ENCODE assay signal across 8 cellular contexts in genomic region chr3:160564205-160564922, GRCh38. TPM values are rescaled to one million over a fixed set of nuclear protein-coding genes. Genes with fewer than 3 reads are reported as not detected.
DNase-seq lines count a peak whose midpoint lies in the region; ATAC-seq and TF ChIP-seq lines count a peak whose summit lies in the region.

No MANE protein-coding gene starts in this region.

- H3K27me3 ChIP-seq in Caco-2 (replicated peaks; ENCODE audit: control insufficient read depth, insufficient read depth, low read length) = no peaks in the 10 kb centered on the region
- H3K27me3 ChIP-seq in foreskin keratinocyte = no peaks in the 10 kb centered on the region
- no peaks in the 10 kb centered on the region for H3K27me3 ChIP-seq in rectal smooth muscle tissue (ENCODE audit: control insufficient read depth, insufficient read depth, low read length)

- H3K36me3 Mint-ChIP-seq in Caco-2 (ENCODE audit: insufficient read depth, unreplicated experiment) (peaks cover 37% of the 10 kb centered on the region), WTC11 (peaks cover 16% of the 10 kb centered on the region)

- POLR2A ChIA-PET in Caco-2 (lab: Charles Lee) (interaction anchor here (0.7 kb wide), 2 partner anchors 114 to 836 kb away, joined by 3 to 5 read pairs; no protein-coding TSS in a partner anchor), WTC11 (lab: Charles Lee) (no interaction called here)

- no peak for TF ChIP-seq CTCF in Caco-2 (IDR thresholded peaks at IDR 0.05; ENCODE audit: insufficient read depth in 1 of 2, low read depth in 1 of 2, low read length in 1 of 2, severe bottlenecking in 1 of 2, unreplicated experiment in 1 of 2)
- no peak for TF ChIP-seq CTCF in WTC11 (IDR thresholded peaks at IDR 0.05)
- no peak for TF ChIP-seq CTCF in foreskin keratinocyte (conservative IDR thresholded peaks at IDR 0.05)

- H3K27ac Mint-ChIP-seq in Caco-2 (ENCODE audit: unreplicated experiment) (peak overlapping the region; percentile 90), WTC11 (peak overlapping the region; percentile 91)

- ATAC-seq in WTC11 (no peak), foreskin keratinocyte (peak; percentile 0), HG03342 (IDR thresholded peaks at IDR 0.05; ENCODE audit: unreplicated experiment) (no peak)

- CTCF ChIA-PET in Caco-2 (lab: Charles Lee) = interaction anchor here (0.7 kb wide), 1 partner anchor 119 kb away, joined by 3 read pairs; no protein-coding TSS in a partner anchor
- CTCF ChIA-PET in WTC11 (lab: Charles Lee) = interaction anchor here (0.7 kb wide), 1 partner anchor 149 kb away, joined by 3 read pairs; no protein-coding TSS in a partner anchor

- no peaks in the 10 kb centered on the region for H3K36me3 ChIP-seq in Caco-2 (ENCODE audit: control insufficient read depth, insufficient read depth, low read length)
- H3K36me3 ChIP-seq in rectal smooth muscle tissue (ENCODE audit: control insufficient read depth, insufficient read depth, low read length) = no peaks in the 10 kb centered on the region

- H3K4me1 Mint-ChIP-seq in Caco-2 (ENCODE audit: low read depth, unreplicated experiment) (peaks cover 16% of the 10 kb centered on the region), WTC11 (peaks cover 45% of the 10 kb centered on the region)

- no peaks in the 10 kb centered on the region for H3K9me3 ChIP-seq in Caco-2

- intact Hi-C loops in Caco-2 (cut with micrococcal nuclease; ENCODE audit: unreplicated experiment) = loop anchor here (10.0 kb wide), 2 partner anchors 190 to 540 kb away; partner anchors contain the start of genes B3GALNT1 and PPM1L

- H3K9ac ChIP-seq in rectal smooth muscle tissue (ENCODE audit: low read length) = peak overlapping the region; percentile 62

- BruUV-seq in Caco-2 (replicated peaks; lab: Mats Ljungman, UMichigan) = no TSS peak

- H3K4me3 ChIP-seq in Caco-2 (ENCODE audit: low read depth, low read length) (peak overlapping the region; percentile 50), rectal smooth muscle tissue (ENCODE audit: low read length) (peak overlapping the region; percentile 89)

- H3K27ac ChIP-seq in foreskin keratinocyte (no peak overlapping the region), rectal smooth muscle tissue (ENCODE audit: low read depth, low read length) (peak overlapping the region; percentile 98)

- H3K4me1 ChIP-seq in Caco-2 (peaks cover 6% of the 10 kb centered on the region), foreskin keratinocyte (peaks cover 28% of the 10 kb centered on the region), rectal smooth muscle tissue (ENCODE audit: control insufficient read depth, insufficient read depth, low read length) (peaks cover 25% of the 10 kb centered on the region)

- H3K9me3 Mint-ChIP-seq in Caco-2 (ENCODE audit: unreplicated experiment) (no peaks in the 10 kb centered on the region), WTC11 (peaks cover 8% of the 10 kb centered on the region)

- H3K27me3 Mint-ChIP-seq in Caco-2 (ENCODE audit: insufficient read depth, unreplicated experiment) (no peaks in the 10 kb centered on the region), WTC11 (ENCODE audit: low read depth) (no peaks in the 10 kb centered on the region)

- H3K4me3 Mint-ChIP-seq in Caco-2 (ENCODE audit: unreplicated experiment) (peak overlapping the region; percentile 88), WTC11 (peak overlapping the region; percentile 94)

- peak in 1 of 2 experiments; percentile 5 for DNase-seq in Caco-2
- DNase-seq in HT1080 (ENCODE audit: low read depth) = peak; percentile 40
- DNase-seq in WTC11 (ENCODE audit: low spot score) = no peak
- no peak for DNase-seq in foreskin keratinocyte
- no peak for DNase-seq in kidney tubule cell (ENCODE audit: low spot score)
- no peak for DNase-seq in NCI-H446 (lab: John Stamatoyannopoulos, UW)

TF ChIP-seq in WTC11, 78 proteins besides CTCF, POLR2A, EP300 and RAD21 (continues in another document):
- TF ChIP-seq HMGXB4 (CRISPR knock-in tag; IDR thresholded peaks at IDR 0.05) (no peak), MXD4 (CRISPR knock-in tag; IDR thresholded peaks at IDR 0.05; ENCODE audit: borderline replicate concordance) (no peak), AFF4 (CRISPR knock-in tag; IDR thresholded peaks at IDR 0.05; ENCODE audit: borderline replicate concordance) (no peak), ATF6 (CRISPR knock-in tag; IDR thresholded peaks at IDR 0.05) (no peak), GABPB1 (CRISPR knock-in tag; IDR thresholded peaks at IDR 0.05) (no peak)
- TF ChIP-seq, protein P1, sequence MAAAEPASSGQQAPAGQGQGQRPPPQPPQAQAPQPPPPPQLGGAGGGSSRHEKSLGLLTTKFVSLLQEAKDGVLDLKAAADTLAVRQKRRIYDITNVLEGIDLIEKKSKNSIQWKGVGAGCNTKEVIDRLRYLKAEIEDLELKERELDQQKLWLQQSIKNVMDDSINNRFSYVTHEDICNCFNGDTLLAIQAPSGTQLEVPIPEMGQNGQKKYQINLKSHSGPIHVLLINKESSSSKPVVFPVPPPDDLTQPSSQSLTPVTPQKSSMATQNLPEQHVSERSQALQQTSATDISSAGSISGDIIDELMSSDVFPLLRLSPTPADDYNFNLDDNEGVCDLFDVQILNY (CRISPR knock-in tag; IDR thresholded peaks at IDR 0.05) = no peak

RNA-seq across cellular contexts. Expression of gene KPNA4, which starts 1.0 kb away (rescaled TPM):
- 53.5 and 60.5 TPM in 2 replicates for total RNA-seq in Caco-2 (2022)
- total RNA-seq in HT1080 (2014; rRNA removed; shearing (Covaris generic)) = 36.9 and 49.6 TPM in 2 replicates
- polyA plus RNA-seq in HT1080 (2015; cell fraction: cytosol; rRNA removed) = 41.2 and 52.0 TPM in 2 replicates
- polyA plus RNA-seq in HT1080 (2015; cell fraction: nucleus; rRNA removed) = 40.6 and 46.0 TPM in 2 replicates
- 48.5 to 54.5 TPM (median 52.2 TPM) in 3 replicates for total RNA-seq in WTC11 (2021)
- total RNA-seq in foreskin keratinocyte = 52.4 and 55.5 TPM in 2 replicates
- polyA plus RNA-seq in foreskin keratinocyte = 13.6 and 15.2 TPM in 2 replicates
